19 cellular contexts compared by ENCODE assay signal in the genomic region with DNA sequence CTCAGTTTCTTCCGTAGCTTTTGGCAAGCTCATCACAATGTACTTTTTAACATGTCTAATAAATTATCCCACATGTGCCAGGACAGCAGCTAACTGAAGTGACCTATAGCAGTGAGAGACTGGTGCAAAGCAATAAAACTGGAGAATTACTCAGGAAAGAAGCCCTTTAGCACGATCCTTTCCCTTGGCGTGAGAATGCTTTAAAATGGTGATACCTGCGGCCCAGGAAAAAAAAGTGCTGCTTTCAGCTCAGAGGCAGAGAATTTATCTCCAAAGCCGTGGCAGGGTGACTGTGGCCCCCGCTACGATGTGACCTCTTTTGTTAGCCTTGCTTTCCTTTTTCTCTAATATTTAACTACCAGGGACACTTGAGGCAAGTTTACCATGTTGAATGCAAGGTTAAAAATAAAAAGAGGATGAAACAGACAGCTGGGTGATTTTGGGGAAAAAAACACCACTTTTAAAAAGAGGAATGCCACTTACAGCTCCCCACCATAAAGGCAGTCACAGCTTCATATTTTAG.
"Had no signal": no experiment of that assay in that cellular context is flagged by ENCODE, and none has a peak within 500 bp of the region (broad histone marks: within the 10 kb centered on the region; RNA-seq: fewer than 3 reads in every experiment).

No MANE protein-coding gene starts in this region.

- H3K27ac ChIP-seq: neutrophil, transverse colon, vagina had no signal

- H3K4me1 ChIP-seq: left lung, transverse colon, vagina had no signal

- H3K4me3 ChIP-seq: left lung, mucosa of descending colon, transverse colon, vagina had no signal

- H3K4me3 Mint-ChIP-seq: activated CD8-positive, alpha-beta T cell treated with anti-CD3 and anti-CD28 coated beads, Interleukin-2, amount 10 ng/mL, durations not matched to agents 7 days and 5 days; activated T-cell treated with anti-CD3 and anti-CD28 coated beads, Interleukin-2, amount 50 U/mL, for 4 hours; naive B cell; stimulated activated naive CD8-positive, alpha-beta T cell treated with anti-CD3 and anti-CD28 coated beads, Interleukin-15, Interleukin-2, amounts not matched to agents 100 ng/mL and 50 ng/mL, for 24 hours had no signal

- H3K36me3 ChIP-seq: left lung, neutrophil, transverse colon, vagina had no signal

- H3K9me3 ChIP-seq: left lung, mucosa of descending colon, neutrophil, transverse colon, vagina had no signal

- H3K27ac Mint-ChIP-seq: activated CD8-positive, alpha-beta T cell treated with anti-CD3 and anti-CD28 coated beads, Interleukin-2, amount 10 ng/mL, durations not matched to agents 7 days and 5 days; stimulated activated naive CD8-positive, alpha-beta T cell treated with anti-CD3 and anti-CD28 coated beads, Interleukin-15, Interleukin-2, amounts not matched to agents 100 ng/mL and 50 ng/mL, for 24 hours had no signal

- H3K27me3 ChIP-seq: left lung, neutrophil, vagina had no signal

- H3K36me3 Mint-ChIP-seq: naive B cell had no signal

- DNase-seq: activated CD4-positive, alpha-beta T cell treated with anti-CD3 and anti-CD28 coated beads for 48 hours; activated CD4-positive, CD25-positive, alpha-beta regulatory T cell; activated CD8-positive, alpha-beta T cell treated with anti-CD3 and anti-CD28 coated beads, Interleukin-2, amount 10 ng/mL, durations not matched to agents 7 days and 5 days; activated naive CD4-positive, alpha-beta T cell treated with anti-CD3 and anti-CD28 coated beads, Interleukin-2, amount 50 U/mL, for 16 hours; activated T-cell treated with anti-CD3 and anti-CD28 coated beads, Interleukin-2, amount 50 U/mL, for 4 hours; effector memory CD4-positive, alpha-beta T cell; foreskin fibroblast; hippocampal formation; left lung; mucosa of descending colon; naive B cell; posterior cingulate gyrus; retina; stimulated activated CD4-positive, alpha-beta T cell treated with anti-CD3 and anti-CD28 coated beads, Interleukin-2, amount 100 ng/mL, for 48 hours; T1000; transverse colon had no signal

- H3K9me3 Mint-ChIP-seq: activated T-cell treated with anti-CD3 and anti-CD28 coated beads, Interleukin-2, amount 50 U/mL, for 4 hours; stimulated activated naive CD8-positive, alpha-beta T cell treated with anti-CD3 and anti-CD28 coated beads, Interleukin-15, Interleukin-2, amounts not matched to agents 100 ng/mL and 50 ng/mL, for 24 hours had no signal

- H3K4me1 Mint-ChIP-seq: naive B cell had no signal
